8 cellular contexts compared by ENCODE assay signal in genomic region chr17:82003411-82004381, GRCh38. TPM values are rescaled to one million over a fixed set of nuclear protein-coding genes. Genes with fewer than 3 reads are reported as not detected.
A peak's percentile ranks its signal among the peaks of the same experiment; 100 is the strongest.
DNase-seq lines count a peak whose midpoint lies in the region; TF ChIP-seq lines count a peak whose summit lies in the region.
"Had no signal": no experiment of that assay in that cellular context is flagged by ENCODE, and none has a peak within 500 bp of the region (broad histone marks: within the 10 kb centered on the region; RNA-seq: fewer than 3 reads in every experiment).

No MANE protein-coding gene starts in this region.

- H3K9me3 ChIP-seq in HEK293 (ENCODE audit: control insufficient read depth, insufficient read depth, low read depth, low read length) (no peaks in the 10 kb centered on the region), breast epithelium (no peaks in the 10 kb centered on the region), prostate gland (no peaks in the 10 kb centered on the region)
- H3K9me3 ChIP-seq: colonic mucosa, thyroid gland had no signal

- H3K4me1 ChIP-seq in HEK293 (ENCODE audit: control insufficient read depth, insufficient read depth, low read length) (peaks cover 6% of the 10 kb centered on the region; the same call in 1 of the 2 replicates), breast epithelium (peaks cover 4 to 8% of the 10 kb centered on the region in 2 donors), prostate gland (replicated peaks) (no peaks in the 10 kb centered on the region)
- H3K4me1 ChIP-seq: colonic mucosa had no signal

- WGBS in prostate gland, result 49% methylated on average over 53 of the region's 53 CpGs

- intact Hi-C loops in breast epithelium (cut with DNase I; ENCODE audit: low total_unique reads) (loop anchor here (5.0 kb wide), 1 partner anchor 646 kb away; no protein-coding TSS in a partner anchor), prostate gland (cut with DNase I) (no loop called here)

- CTCF ChIA-PET in HEK293 (lab: Yijun Ruan, JAX), result interaction anchor here (0.6 to 3.3 kb wide), 9 partner anchors 8 to 1532 kb away, joined by 3 to 31 read pairs (median 3); partner anchors contain the start of genes CENPX, DCXR and NOTUM

- H3K27ac ChIP-seq in HEK293 (ENCODE audit: extremely low read depth, low read depth, low read length) (peak overlapping the region; percentile 17; the same call in 1 of the 2 replicates), breast epithelium (peak overlapping the region; percentile 52 to 65), prostate gland (no peak overlapping the region)
- H3K27ac ChIP-seq: colonic mucosa, thyroid gland had no signal

- POLR2A ChIA-PET in HEK293 (lab: Yijun Ruan, JAX), result interaction anchor here (0.6 to 1.7 kb wide), 9 partner anchors 12 to 79 kb away, joined by 3 to 13 read pairs (median 3); partner anchors contain the start of genes CENPX, DCXR, LRRC45 and RAC3

- TF ChIP-seq POLR2A in breast epithelium (IDR thresholded peaks at IDR 0.05), result no peak
- TF ChIP-seq POLR2A in prostate gland (IDR thresholded peaks at IDR 0.05), result peak; percentile 7

- H3K4me3 ChIP-seq in HEK293 (ENCODE audit: low read depth, low read length), result no peak overlapping the region
- H3K4me3 ChIP-seq in breast epithelium, result peak overlapping the region in 2 of 3 donors; percentile 16 to 46
- H3K4me3 ChIP-seq in prostate gland, result no peak overlapping the region
- H3K4me3 ChIP-seq: colonic mucosa, thyroid gland had no signal

- DNase-seq in breast epithelium (ENCODE audit: low spot score in 2 of 2) (peak; percentile 70 to 86), prostate gland (ENCODE audit: low spot score) (no peak), globus pallidus (ENCODE audit: low spot score) (no peak), NCI-H1694 (lab: John Stamatoyannopoulos, UW) (no peak), SKM-1 (lab: John Stamatoyannopoulos, UW; ENCODE audit: unreplicated experiment) (no peak)
- DNase-seq: colonic mucosa, thyroid gland had no signal

- H3K36me3 ChIP-seq in HEK293 (ENCODE audit: control insufficient read depth in 2 of 2, insufficient read depth in 1 of 2, low read length in 2 of 2), result no peaks in the 10 kb centered on the region
- H3K36me3 ChIP-seq in breast epithelium, result no peaks in the 10 kb centered on the region
- no peaks in the 10 kb centered on the region for H3K36me3 ChIP-seq in prostate gland
- H3K36me3 ChIP-seq: colonic mucosa, thyroid gland had no signal

- H3K27me3 ChIP-seq in breast epithelium (no peaks in the 10 kb centered on the region), prostate gland (replicated peaks; ENCODE audit: insufficient read depth) (no peaks in the 10 kb centered on the region)
- H3K27me3 ChIP-seq: colonic mucosa, thyroid gland had no signal

- TF ChIP-seq CTCF in HEK293 (tag by site-specific recombination; IDR thresholded peaks at IDR 0.05), result no peak
- no peak for TF ChIP-seq CTCF in breast epithelium (IDR thresholded peaks at IDR 0.05)
- TF ChIP-seq CTCF in prostate gland (IDR thresholded peaks at IDR 0.05), result no peak

TF ChIP-seq in HEK293, 187 proteins besides CTCF, POLR2A, EP300 and RAD21 (continues in another document):
- TF ChIP-seq ZNF121 (tag by site-specific recombination; IDR thresholded peaks at IDR 0.05), result 0 out of 2 replicates have a peak, but pooled peaks have one; percentile 22
- no peak for TF ChIP-seq ZNF510 (tag by site-specific recombination; IDR thresholded peaks at IDR 0.05; ENCODE audit: insufficient replicate concordance)
- TF ChIP-seq GLIS1 (tag by site-specific recombination; IDR thresholded peaks at IDR 0.05), result peak; percentile 53
- peak; percentile 29; the same call in 1 of the 2 replicates for TF ChIP-seq ZNF629 (tag by site-specific recombination; IDR thresholded peaks at IDR 0.05)
- peak; percentile 28; the same call in 1 of the 2 replicates for TF ChIP-seq ZNF639 (tag by site-specific recombination; IDR thresholded peaks at IDR 0.05)
- TF ChIP-seq ZNF843 (tag by site-specific recombination; IDR thresholded peaks at IDR 0.05), result no peak
- peak; percentile 96 for TF ChIP-seq KLF17 (tag by site-specific recombination; IDR thresholded peaks at IDR 0.05)
- TF ChIP-seq ZBTB20 (tag by site-specific recombination; IDR thresholded peaks at IDR 0.05), result peak; percentile 66; the same call in 1 of the 2 replicates
- no peak for TF ChIP-seq ZNF621 (tag by site-specific recombination; IDR thresholded peaks at IDR 0.05)
- TF ChIP-seq EGR2 (tag by site-specific recombination; IDR thresholded peaks at IDR 0.05; ENCODE audit: low read depth), result peak; percentile 74; the same call in 1 of the 2 replicates
- TF ChIP-seq ZNF660 (tag by site-specific recombination; IDR thresholded peaks at IDR 0.05), result peak; percentile 95
- peak; percentile 98 for TF ChIP-seq ZIC2 (tag by site-specific recombination; IDR thresholded peaks at IDR 0.05)
- TF ChIP-seq ZNF623 (tag by site-specific recombination; IDR thresholded peaks at IDR 0.05), result 0 out of 2 replicates have a peak, but pooled peaks have one; percentile 9
- TF ChIP-seq ZBTB8A (tag by site-specific recombination; IDR thresholded peaks at IDR 0.05), result peak; percentile 61; the same call in 1 of the 2 replicates
- TF ChIP-seq PBX3 (CRISPR knock-in tag; IDR thresholded peaks at IDR 0.05), result peak; percentile 28; the same call in 1 of the 2 replicates
- TF ChIP-seq BCL11A (tag by site-specific recombination; IDR thresholded peaks at IDR 0.05; ENCODE audit: low read depth), result no peak
- peak; percentile 90 for TF ChIP-seq SP7 (tag by site-specific recombination; IDR thresholded peaks at IDR 0.05)
- 0 out of 2 replicates have a peak, but pooled peaks have one; percentile 29 for TF ChIP-seq ZNF184 (tag by site-specific recombination; IDR thresholded peaks at IDR 0.05)
- peak; percentile 44; the same call in 1 of the 2 replicates for TF ChIP-seq ZNF2 (tag by site-specific recombination; IDR thresholded peaks at IDR 0.05)
- TF ChIP-seq HIC1 (tag by site-specific recombination; IDR thresholded peaks at IDR 0.05), result peak; percentile 84
- peak; percentile 21; the same call in 1 of the 2 replicates for TF ChIP-seq KLF8 (tag by site-specific recombination; IDR thresholded peaks at IDR 0.05)

RNA-seq across cellular contexts. Expression of gene CENPX, which starts 19.0 kb away (rescaled TPM):
- total RNA-seq in breast epithelium, result 10 to 100 TPM; 79.5 to 94.7 (median 92.5) TPM
- 100 to 1,000 TPM in 1 of 2 donors, 10 to 100 TPM in 1; 84.9 to 263 TPM for total RNA-seq in prostate gland

RNA-seq across cellular contexts. Expression of gene LRRC45, which starts 19.4 kb away (rescaled TPM):
- total RNA-seq in breast epithelium (10 to 100 TPM in 2 of 3 donors, 1 to 10 TPM in 1; 8.0 to 18.7 (median 14.7) TPM), prostate gland (10 to 100 TPM; 22.2 to 24.1 TPM)

RNA-seq across cellular contexts. Expression of gene ASPSCR1, which starts 26.3 kb away (rescaled TPM):
- total RNA-seq in breast epithelium (10 to 100 TPM; 15.4 to 31.8 (median 17.9) TPM), prostate gland (10 to 100 TPM; 30.7 to 39.7 TPM)

RNA-seq across cellular contexts. Expression of gene RAC3, which starts 27.8 kb away (rescaled TPM):
- 10 to 100 TPM in 2 of 3 donors, 1 to 10 TPM in 1; 7.6 to 23.0 (median 16.1) TPM for total RNA-seq in breast epithelium
- total RNA-seq in prostate gland, result 10 to 100 TPM; 41.8 to 93.9 TPM

RNA-seq across cellular contexts. Expression of gene DCXR, which starts 33.8 kb away (rescaled TPM):
- 100 to 1,000 TPM; 202 to 484 (median 228) TPM for total RNA-seq in breast epithelium
- total RNA-seq in prostate gland, result 100 to 1,000 TPM; 235 to 744 TPM

Comparison
In these comparisons a context has a peak if more than half of its experiments do, and no peak if none do; other contexts are left out.
1. H3K27ac ChIP-seq: peak in HEK293 (single experiment) and breast epithelium (2 of 2); none in prostate gland (0 of 2).
2. H3K4me3 ChIP-seq: peak in breast epithelium (2 of 3); none in HEK293 (single experiment) and prostate gland (0 of 2).
3. DNase-seq: peak in breast epithelium (2 of 2); none in prostate gland (single experiment), globus pallidus (single experiment), NCI-H1694 (single experiment) and SKM-1 (single experiment).